8 cellular contexts compared by ENCODE assay signal in genomic region chr6:26312501-26313390, GRCh38. TPM values are rescaled to one million over a fixed set of nuclear protein-coding genes. Genes with fewer than 3 reads are reported as not detected.
DNase-seq lines count a peak whose midpoint lies in the region; ATAC-seq, FAIRE-seq and TF ChIP-seq lines count a peak whose summit lies in the region.

No MANE protein-coding gene starts in this region.

- no peaks in the 10 kb centered on the region for H3K79me2 ChIP-seq in endothelial cell of umbilical vein (ENCODE audit: control insufficient read depth, insufficient read depth, low read length)

- intact Hi-C loops in endothelial cell of umbilical vein (cut with micrococcal nuclease), result loop anchor here (1.0 kb wide), 3 partner anchors 7 to 16 kb away; no protein-coding TSS in a partner anchor

- H3K9me3 ChIP-seq in endothelial cell of umbilical vein (replicated peaks; ENCODE audit: control insufficient read depth, insufficient read depth, low read length), result no peaks in the 10 kb centered on the region
- no peaks in the 10 kb centered on the region for H3K9me3 ChIP-seq in mucosa of rectum (ENCODE audit: control insufficient read depth in 2 of 2, low read length in 2 of 2)

- CTCF ChIA-PET in endothelial cell of umbilical vein (lab: Charles Lee), result interaction anchor here (1.0 to 1.6 kb wide), 2 partner anchors 9 to 283 kb away, joined by 4 read pairs; no protein-coding TSS in a partner anchor

- H3K27ac ChIP-seq in HL-60 (replicated peaks) (peak overlapping the region; percentile 12), endothelial cell of umbilical vein (ENCODE audit: insufficient read depth, low read depth, low read length) (peak overlapping the region; percentile 38), mucosa of rectum (ENCODE audit: low read depth in 2 of 2, low read length in 2 of 2) (peak overlapping the region; percentile 20 to 39)

- FAIRE-seq in endothelial cell of umbilical vein (lab: Jason Lieb, UNC), result peak; percentile 55

- H4K20me1 ChIP-seq in endothelial cell of umbilical vein (replicated peaks; ENCODE audit: control insufficient read depth, extremely low read depth, insufficient read depth, low read length), result no peaks in the 10 kb centered on the region

- H3K4me2 ChIP-seq in endothelial cell of umbilical vein (ENCODE audit: insufficient read depth, low read length), result peak overlapping the region; percentile 90

- H3K36me3 ChIP-seq in endothelial cell of umbilical vein (ENCODE audit: control insufficient read depth in 2 of 2, extremely low read depth in 1 of 2, insufficient read depth in 2 of 2, low read length in 2 of 2) (no peaks in the 10 kb centered on the region), mucosa of rectum (ENCODE audit: control insufficient read depth in 2 of 2, insufficient read depth in 2 of 2, low read length in 2 of 2) (no peaks in the 10 kb centered on the region)

- no TSS peak for BruUV-seq in endothelial cell of umbilical vein (replicated peaks; lab: Mats Ljungman, UMichigan)

- POLR2A ChIA-PET in endothelial cell of umbilical vein (lab: Charles Lee), result no interaction called here

- TF ChIP-seq CTCF in HL-60 (IDR thresholded peaks at IDR 0.05; ENCODE audit: insufficient read depth, low read length) (no peak), endothelial cell of umbilical vein (IDR thresholded peaks at IDR 0.05; ENCODE audit: extremely low read depth in 1 of 2, insufficient read depth in 1 of 2, low read depth in 1 of 2, low read length in 2 of 2) (no peak)

- peak overlapping the region; percentile 82 for H2AFZ ChIP-seq in endothelial cell of umbilical vein (ENCODE audit: low read depth, low read length)

- no peak for TF ChIP-seq POLR2A in endothelial cell of umbilical vein (IDR thresholded peaks at IDR 0.05; ENCODE audit: low read depth, low read length)

- DNase-seq in HL-60 (ENCODE audit: low read depth in 1 of 2, low spot score in 1 of 2), result peak; percentile 85 to 94
- peak; percentile 74 for DNase-seq in NOMO-1 treated with DMSO at 0.1 percent for 48 hours (lab: John Stamatoyannopoulos, UW; ENCODE audit: unreplicated experiment)
- peak; percentile 78 for DNase-seq in activated CD8-positive, alpha-beta memory T cell treated with anti-CD3 and anti-CD28 coated beads, Interleukin-2, amount 50 U/mL, for 24 hours (ENCODE audit: extremely low read depth)
- peak; percentile 83 for DNase-seq in endothelial cell of umbilical vein (ENCODE audit: low read depth, low spot score)
- peak; percentile 72 for DNase-seq in stimulated activated CD8-positive, alpha-beta memory T cell treated with anti-CD3 and anti-CD28 coated beads, Interleukin-4, amount 100 ng/mL, for 24 hours (ENCODE audit: low read depth)

- H3K4me1 ChIP-seq in endothelial cell of umbilical vein (ENCODE audit: control insufficient read depth, extremely low read depth, insufficient read depth, low read length), result peaks cover 12% of the 10 kb centered on the region
- peaks cover 7 to 12% of the 10 kb centered on the region in 2 donors for H3K4me1 ChIP-seq in mucosa of rectum (ENCODE audit: control insufficient read depth in 2 of 2, insufficient read depth in 2 of 2, low read length in 2 of 2)

- dilution Hi-C loops in endothelial cell of umbilical vein (cut with MboI; ENCODE audit: extremely low pct_ligation_motif_present, low sequenced_read_pairs), result no loop called here

- H3K27me3 ChIP-seq in HL-60 (ENCODE audit: insufficient read depth, poor library complexity, severe bottlenecking) (no peaks in the 10 kb centered on the region), endothelial cell of umbilical vein (ENCODE audit: control insufficient read depth in 2 of 2, insufficient read depth in 2 of 2, low read length in 2 of 2) (peaks cover 4 to 9% of the 10 kb centered on the region in 2 experiments), mucosa of rectum (ENCODE audit: control insufficient read depth in 2 of 2, insufficient read depth in 2 of 2, low read length in 2 of 2) (no peaks in the 10 kb centered on the region)

- H3K9ac ChIP-seq in endothelial cell of umbilical vein (replicated peaks; ENCODE audit: extremely low read depth, insufficient read depth, low read length) (peak overlapping the region; percentile 53), mucosa of rectum (ENCODE audit: low read depth in 1 of 2, low read length in 2 of 2) (peak overlapping the region in 1 of 2 donors; percentile 53)

- H3K9me1 ChIP-seq in endothelial cell of umbilical vein (replicated peaks; ENCODE audit: control insufficient read depth, extremely low read depth, insufficient read depth, low read length), result no peaks in the 10 kb centered on the region

- ATAC-seq in GM18511 (IDR thresholded peaks at IDR 0.05; ENCODE audit: unreplicated experiment) (peak; percentile 48), GM21619 (IDR thresholded peaks at IDR 0.05; ENCODE audit: unreplicated experiment) (no peak)

- H3K4me3 ChIP-seq in HL-60 (replicated peaks; ENCODE audit: insufficient read depth, low read length) (peak overlapping the region; percentile 66), endothelial cell of umbilical vein (replicated peaks in 1 of 3; ENCODE audit: insufficient read depth in 1 of 3, low read depth in 1 of 3, low read length in 3 of 3) (peak overlapping the region; percentile 39 to 98 (median 95)), mucosa of rectum (ENCODE audit: low read length in 2 of 2) (peak overlapping the region; percentile 78 to 81)

TF ChIP-seq in endothelial cell of umbilical vein, 7 proteins besides CTCF, POLR2A, EP300 and RAD21:
- TF ChIP-seq GATA2 (IDR thresholded peaks at IDR 0.05; ENCODE audit: insufficient read depth, insufficient read length, low read depth, low read length), result no peak
- no peak for TF ChIP-seq FOS (IDR thresholded peaks at IDR 0.05; ENCODE audit: borderline replicate concordance, insufficient read depth, low read length)
- peak; percentile 28 for TF ChIP-seq POLR2AphosphoS5 (IDR thresholded peaks at IDR 0.05; ENCODE audit: insufficient read depth, low read depth, low read length)
- TF ChIP-seq EZH2 (IDR thresholded peaks at IDR 0.05; ENCODE audit: borderline replicate concordance, low read depth, low read length, severe bottlenecking), result no peak

RNA-seq across cellular contexts. Expression of gene BTN3A2, which starts 52.3 kb away (rescaled TPM):
- 14.2 and 17.9 TPM in 2 replicates for total RNA-seq in endothelial cell of umbilical vein
- polyA plus RNA-seq in endothelial cell of umbilical vein, result 6.4 and 8.6 TPM in 2 replicates
- polyA plus RNA-seq in endothelial cell of umbilical vein (2011; cell fraction: cytosol; rRNA removed), result 12.7 and 12.9 TPM in 2 replicates
- 16.0 and 20.4 TPM in 2 replicates for polyA plus RNA-seq in endothelial cell of umbilical vein (2011; cell fraction: nucleus; rRNA removed)
- 10.0 and 11.5 TPM in 2 replicates for polyA plus RNA-seq in endothelial cell of umbilical vein (2012)
- polyA minus RNA-seq in endothelial cell of umbilical vein, result 18.8 and 27.3 TPM in 2 replicates
- 8.3 TPM for polyA minus RNA-seq in endothelial cell of umbilical vein (2011; cell fraction: cytosol; rRNA and poly(A)+ RNA removed)
- 7.5 and 10.5 TPM in 2 replicates for polyA minus RNA-seq in endothelial cell of umbilical vein (2011; cell fraction: nucleus; rRNA and poly(A)+ RNA removed)
